Comparison of ENCODE assay signal across 23 cellular contexts in the genomic region with DNA sequence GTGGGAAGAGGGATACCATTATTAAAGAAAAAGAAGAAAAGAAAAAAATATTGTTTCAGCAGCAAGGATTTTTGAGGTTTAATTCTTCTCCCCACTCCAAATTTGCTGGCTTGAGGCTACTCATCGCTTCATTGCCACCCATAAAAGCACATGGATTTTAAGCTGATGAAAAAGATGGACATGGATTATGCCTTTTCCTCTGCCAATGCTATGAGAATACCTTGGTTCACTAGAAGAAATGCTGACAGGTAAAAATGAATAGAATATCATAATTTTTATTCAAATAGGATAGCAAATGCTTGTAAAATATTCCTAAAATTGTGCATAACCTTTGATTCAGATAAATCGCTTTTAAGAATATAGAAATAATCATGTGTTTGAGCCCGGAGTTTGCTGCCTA.
DNase-seq lines count a peak whose midpoint lies in the region; ATAC-seq and TF ChIP-seq lines count a peak whose summit lies in the region.
"Had no signal": no experiment of that assay in that cellular context is flagged by ENCODE, and none has a peak within 500 bp of the region (broad histone marks: within the 10 kb centered on the region; RNA-seq: fewer than 3 reads in every experiment).

No MANE protein-coding gene starts in this region.

- H3K27ac ChIP-seq in AG04450 (ENCODE audit: low read depth, low read length) (peak overlapping the region; percentile 74), PC-9 (no peak overlapping the region), osteoblast (ENCODE audit: low read depth, low read length) (peak overlapping the region; percentile 59)
- H3K27ac ChIP-seq: breast epithelium, ovary, suprapubic skin had no signal

- H2AFZ ChIP-seq in PC-9 (no peak overlapping the region), osteoblast (ENCODE audit: low read length) (peak overlapping the region; percentile 32)

- H3K9me3 ChIP-seq in AG04450 (ENCODE audit: control insufficient read depth, insufficient read depth, low read length) (no peaks in the 10 kb centered on the region), PC-9 (ENCODE audit: insufficient read depth, low read depth) (no peaks in the 10 kb centered on the region), osteoblast (ENCODE audit: low read depth, low read length) (no peaks in the 10 kb centered on the region)
- H3K9me3 ChIP-seq: breast epithelium, ovary, suprapubic skin had no signal

- H3K27me3 ChIP-seq in AG04450 (ENCODE audit: control insufficient read depth, insufficient read depth, low read length) (no peaks in the 10 kb centered on the region), PC-9 (ENCODE audit: insufficient read depth, low read depth) (no peaks in the 10 kb centered on the region), osteoblast (ENCODE audit: insufficient read depth, low read length) (no peaks in the 10 kb centered on the region)
- H3K27me3 ChIP-seq: breast epithelium, ovary, suprapubic skin had no signal

- ATAC-seq in GM18873 (IDR thresholded peaks at IDR 0.05; ENCODE audit: low FRiP score, unreplicated experiment), result no peak
- no peak for ATAC-seq in HG03354 (IDR thresholded peaks at IDR 0.05; ENCODE audit: poor library complexity, severe bottlenecking, unreplicated experiment)
- ATAC-seq: activated naive CD8-positive, alpha-beta T cell treated with anti-CD3 and anti-CD28 coated beads, Interleukin-2, amount 50 U/mL, for 24 hours; sciatic nerve had no signal

- DNase-seq in AG04450 (ENCODE audit: low read depth, low spot score), result no peak
- no peak for DNase-seq in PC-9
- no peak for DNase-seq in choroid plexus epithelial cell (ENCODE audit: low read depth)
- DNase-seq in osteoblast (ENCODE audit: insufficient read length, low spot score, missing footprints), result no peak
- no peak for DNase-seq in NCI-H1930 (lab: John Stamatoyannopoulos, UW)
- no peak for DNase-seq in activated effector memory CD4-positive, alpha-beta T cell treated with anti-CD3 and anti-CD28 coated beads, Interleukin-2, amount 50 U/mL, for 16 hours
- DNase-seq: activated B cell treated with CpG ODN at 0.5 μM for 24 hours; activated CD4-positive, alpha-beta memory T cell treated with anti-CD3 and anti-CD28 coated beads for 36 hours; activated naive CD8-positive, alpha-beta T cell treated with anti-CD3 and anti-CD28 coated beads, Interleukin-2, amount 50 U/mL, for 24 hours; CD4-positive, alpha-beta memory T cell; DMS53; GF-D8; glutamatergic neuron; mammary epithelial cell; naive B cell; NCI-H524 treated with DMSO at 0.1 percent for 48 hours; ovary; T-helper 9 cell had no signal

- POLR2A ChIA-PET in AG04450 (lab: Yijun Ruan, JAX), result interaction anchor here (0.9 to 1.2 kb wide), 2 partner anchors 13 to 124 kb away, joined by 4 to 7 read pairs; no protein-coding TSS in a partner anchor
- POLR2A ChIA-PET in PC-9 (lab: Charles Lee; ENCODE audit: unreplicated experiment), result interaction anchor here (0.5 to 1.3 kb wide), 5 partner anchors 103 to 1390 kb away, joined by 3 to 13 read pairs (median 5); no protein-coding TSS in a partner anchor

- H3K4me1 ChIP-seq in PC-9 (replicated peaks; ENCODE audit: insufficient read depth), result no peaks in the 10 kb centered on the region
- peaks cover 24% of the 10 kb centered on the region for H3K4me1 ChIP-seq in osteoblast (ENCODE audit: insufficient read depth, low read length)
- H3K4me1 ChIP-seq: breast epithelium, suprapubic skin had no signal

- H3K4me2 ChIP-seq in PC-9, result no peak overlapping the region
- peak overlapping the region; percentile 75 for H3K4me2 ChIP-seq in osteoblast (ENCODE audit: insufficient read depth, low read length)

- 0 out of 2 replicates have a peak, but pooled peaks cover under 1% of the 10 kb centered on the region for H3F3A ChIP-seq in PC-9 (ENCODE audit: insufficient read depth, low read depth)

- H3K4me3 ChIP-seq in AG04450 (ENCODE audit: low read depth, low read length), result peak overlapping the region; percentile 29; the same call in 1 of the 2 replicates
- H3K4me3 ChIP-seq in PC-9, result no peak overlapping the region
- H3K4me3 ChIP-seq in choroid plexus epithelial cell (ENCODE audit: low read depth, low read length), result peak overlapping the region; percentile 36
- peak overlapping the region; percentile 39 for H3K4me3 ChIP-seq in osteoblast (ENCODE audit: insufficient read depth, low read length)
- H3K4me3 ChIP-seq: breast epithelium, ovary, suprapubic skin had no signal

- H3K79me2 ChIP-seq in PC-9 (ENCODE audit: low read depth) (no peaks in the 10 kb centered on the region), osteoblast (ENCODE audit: insufficient read depth, low read length) (no peaks in the 10 kb centered on the region)

- TF ChIP-seq CTCF in AG04450 (IDR thresholded peaks at IDR 0.05; ENCODE audit: low read depth, low read length) (no peak), PC-9 (conservative IDR thresholded peaks at IDR 0.05) (no peak), choroid plexus epithelial cell (conservative IDR thresholded peaks at IDR 0.05; ENCODE audit: low read depth, low read length) (no peak), osteoblast (IDR thresholded peaks at IDR 0.05; ENCODE audit: extremely low read depth, low read depth, low read length) (no peak)

- intact Hi-C loops in PC-9 (cut with micrococcal nuclease; ENCODE audit: unreplicated experiment), result loop anchor here (1.0 to 10.0 kb wide), 4 partner anchors 53 to 156 kb away; no protein-coding TSS in a partner anchor

- CTCF ChIA-PET in AG04450 (lab: Charles Lee) (no interaction called here), PC-9 (lab: Charles Lee) (interaction anchor here (0.7 kb wide), 2 partner anchors 53 to 289 kb away, joined by 4 to 9 read pairs; no protein-coding TSS in a partner anchor)

- H3K36me3 ChIP-seq in PC-9 (ENCODE audit: low read depth), result no peaks in the 10 kb centered on the region
- H3K36me3 ChIP-seq in osteoblast (ENCODE audit: insufficient read depth, low read length), result no peaks in the 10 kb centered on the region
- H3K36me3 ChIP-seq: breast epithelium, ovary, suprapubic skin had no signal

- BruUV-seq in PC-9 (replicated peaks; lab: Mats Ljungman, UMichigan), result TSS peak; percentile 87

- no peaks in the 10 kb centered on the region; the same call in 1 of the 2 replicates for H3K9me2 ChIP-seq in PC-9 (ENCODE audit: insufficient read depth)

- no peaks in the 10 kb centered on the region for H4K20me1 ChIP-seq in PC-9 (ENCODE audit: insufficient read depth)
- H4K20me1 ChIP-seq in osteoblast (ENCODE audit: insufficient read depth, low read length), result no peaks in the 10 kb centered on the region
